ENCODE assay signal across 8 cellular contexts in the genomic region with DNA sequence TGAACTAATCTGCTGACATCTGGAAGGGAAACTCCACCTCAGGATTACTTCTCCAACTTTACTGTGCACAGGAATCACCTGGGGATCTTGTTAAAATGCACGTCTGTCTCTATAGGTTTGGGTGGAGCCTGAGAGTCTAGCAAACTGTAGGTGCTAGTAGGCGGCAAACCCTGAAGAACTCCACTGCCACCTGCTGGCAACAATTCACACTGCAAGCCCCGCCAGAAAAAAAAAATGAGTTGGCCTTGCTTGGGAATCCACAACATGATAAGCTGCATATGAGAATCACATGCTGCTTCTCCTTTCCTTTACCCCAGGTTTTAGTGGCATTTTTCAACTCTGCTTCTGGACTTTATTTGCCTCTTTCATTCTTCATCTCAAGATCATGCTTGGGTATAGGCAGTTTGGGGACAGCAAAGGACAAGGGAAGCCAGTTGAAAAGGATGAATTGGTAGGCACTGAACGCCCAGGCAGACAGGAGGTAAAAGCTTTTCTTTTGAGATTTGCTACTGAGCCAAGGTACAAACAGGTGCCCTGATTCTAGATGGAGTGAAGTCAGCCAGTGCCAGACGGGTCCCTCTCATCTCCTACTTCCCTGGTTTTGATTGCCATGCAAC.
DNase-seq lines count a peak whose midpoint lies in the region; ATAC-seq and TF ChIP-seq lines count a peak whose summit lies in the region.

No MANE protein-coding gene starts in this region.

- WGBS in heart left ventricle, 4 donors = 34 to 36% (median 35%) methylated on average over 5 of the region's 5 CpGs

- intact Hi-C loops in heart left ventricle (cut with DNase I) = loop anchor here in 5 of 10 donors (5.0 to 10.0 kb wide), 3 partner anchors 220 to 433 kb away; a partner anchor contains a TSS

- H3K27ac Mint-ChIP-seq in activated naive CD4-positive, alpha-beta T cell treated with anti-CD3 and anti-CD28 coated beads, Interleukin-2, amount 10 ng/mL, durations not matched to agents 7 days and 5 days = no peak overlapping the region

- no peak for TF ChIP-seq POLR2A in heart left ventricle (IDR thresholded peaks at IDR 0.05)

- peak; percentile 83 to 97 (median 94) for TF ChIP-seq CTCF in heart left ventricle (IDR thresholded peaks at IDR 0.05)

- no peaks in the 10 kb centered on the region for H3K36me3 ChIP-seq in heart left ventricle

- H3K27me3 Mint-ChIP-seq in activated naive CD4-positive, alpha-beta T cell treated with anti-CD3 and anti-CD28 coated beads, Interleukin-2, amount 10 ng/mL, durations not matched to agents 7 days and 5 days = peaks cover 33% of the 10 kb centered on the region

- H3K27me3 ChIP-seq in heart left ventricle = no peaks in the 10 kb centered on the region

- no peaks in the 10 kb centered on the region for H3K36me3 Mint-ChIP-seq in activated naive CD4-positive, alpha-beta T cell treated with anti-CD3 and anti-CD28 coated beads, Interleukin-2, amount 10 ng/mL, durations not matched to agents 7 days and 5 days

- no peaks in the 10 kb centered on the region for H3K9me3 ChIP-seq in heart left ventricle

- H3K4me3 Mint-ChIP-seq in activated naive CD4-positive, alpha-beta T cell treated with anti-CD3 and anti-CD28 coated beads, Interleukin-2, amount 10 ng/mL, durations not matched to agents 7 days and 5 days = no peak overlapping the region

- H3K4me1 ChIP-seq in heart left ventricle = peaks cover 0 to 19% (median 0%) of the 10 kb centered on the region in 12 donors

- H3K27ac ChIP-seq in heart left ventricle = no peak overlapping the region

- peaks cover 2% of the 10 kb centered on the region for H3K4me1 Mint-ChIP-seq in activated naive CD4-positive, alpha-beta T cell treated with anti-CD3 and anti-CD28 coated beads, Interleukin-2, amount 10 ng/mL, durations not matched to agents 7 days and 5 days

- no peaks in the 10 kb centered on the region for H3K9me3 Mint-ChIP-seq in activated naive CD4-positive, alpha-beta T cell treated with anti-CD3 and anti-CD28 coated beads, Interleukin-2, amount 10 ng/mL, durations not matched to agents 7 days and 5 days

- ATAC-seq in GM21786 (IDR thresholded peaks at IDR 0.05; ENCODE audit: unreplicated experiment) (peak; percentile 47), heart left ventricle (peak; percentile 28 to 65 (median 60))

- CTCF ChIA-PET in activated naive CD4-positive, alpha-beta T cell treated with anti-CD3 and anti-CD28 coated beads, Interleukin-2, amount 10 ng/mL, durations not matched to agents 7 days and 5 days (lab: Charles Lee) = interaction anchor here (0.6 to 2.0 kb wide), 20 partner anchors 7 to 500 kb away, joined by 3 to 8 read pairs (median 3); a partner anchor contains a TSS

- no peak overlapping the region for H3K4me3 ChIP-seq in heart left ventricle

- DNase-seq in DMS153 treated with DMSO at 0.1 percent for 48 hours (lab: John Stamatoyannopoulos, UW; ENCODE audit: unreplicated experiment) (peak; percentile 39), LoVo (ENCODE audit: low spot score) (peak; percentile 75), SK-N-DZ (ENCODE audit: low spot score) (peak; percentile 41), heart left ventricle (peak in 4 of 5 donors; percentile 28 to 54 (median 38)), renal cortical epithelial cell (ENCODE audit: low read depth) (peak; percentile 52), DMS79 (lab: John Stamatoyannopoulos, UW) (no peak)
- DNase-seq in activated naive CD4-positive, alpha-beta T cell treated with anti-CD3 and anti-CD28 coated beads, Interleukin-2, amount 10 ng/mL, durations not matched to agents 7 days and 5 days = peak; percentile 73
